8 cellular contexts compared by ENCODE assay signal in the genomic region with DNA sequence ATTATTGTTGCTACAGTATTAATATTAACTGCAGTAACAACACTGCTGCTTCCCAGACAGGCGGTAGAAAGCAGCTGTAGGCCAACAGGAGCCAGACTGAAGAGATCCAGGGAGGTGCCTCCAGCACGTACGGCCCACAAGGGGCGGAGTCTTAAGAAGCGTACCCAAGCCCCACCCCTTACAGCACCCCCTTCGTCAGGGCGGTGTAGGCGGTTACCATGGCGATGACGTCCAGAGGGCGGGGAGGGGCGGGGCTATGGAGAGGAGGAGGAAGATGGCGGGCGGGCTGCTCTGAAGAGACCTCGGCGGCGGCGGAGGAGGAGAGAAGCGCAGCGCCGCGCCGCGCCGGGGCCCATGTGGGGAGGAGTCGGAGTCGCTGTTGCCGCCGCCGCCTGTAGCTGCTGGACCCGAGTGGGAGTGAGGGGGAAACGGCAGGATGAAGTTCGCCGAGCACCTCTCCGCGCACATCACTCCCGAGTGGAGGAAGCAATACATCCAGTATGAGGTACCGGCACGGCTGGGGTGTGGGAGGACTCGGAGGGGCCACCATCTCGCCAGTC. TPM values are rescaled to one million over a fixed set of nuclear protein-coding genes. Genes with fewer than 3 reads are reported as not detected.
DNase-seq lines count a peak whose midpoint lies in the region; ATAC-seq and TF ChIP-seq lines count a peak whose summit lies in the region.

A gene (plus strand): TSS at position 257 of the 560 bp plus-strand sequence. CDS start 180 bp downstream, at position 437.

- H3K4me3 ChIP-seq in PC-9 (peak within 1 kb of the TSS; percentile 73), mucosa of stomach (ENCODE audit: low read length) (peak within 1 kb of the TSS; percentile 66)

- no peaks in the 10 kb centered on the region for H3K9me3 ChIP-seq in PC-9 (ENCODE audit: insufficient read depth, low read depth)
- no peaks in the 10 kb centered on the region for H3K9me3 ChIP-seq in mucosa of stomach (ENCODE audit: control insufficient read depth, low read length)

- peak; percentile 94 for ATAC-seq in GM21619 (IDR thresholded peaks at IDR 0.05; ENCODE audit: unreplicated experiment)

- peak within 1 kb of the TSS; percentile 68 for H3K9ac ChIP-seq in mucosa of stomach (ENCODE audit: low read length)

- POLR2A ChIA-PET in PC-9 (lab: Charles Lee; ENCODE audit: unreplicated experiment): interaction anchor here (0.6 kb wide), 2 partner anchors 12 to 20 kb away, joined by 3 to 15 read pairs; no protein-coding TSS in a partner anchor

- no peak within 1 kb of the TSS for H3K27ac ChIP-seq in PC-9

- no TSS peak for BruUV-seq in PC-9 (replicated peaks; lab: Mats Ljungman, UMichigan)

- peak; percentile 85 for TF ChIP-seq POLR2A in erythroblast (IDR thresholded peaks at IDR 0.05; ENCODE audit: low read length)

- intact Hi-C loops in PC-9 (cut with micrococcal nuclease; ENCODE audit: unreplicated experiment): loop anchor here (5.0 kb wide), 4 partner anchors 100 to 535 kb away; no protein-coding TSS in a partner anchor

- H3K27me3 ChIP-seq in PC-9 (ENCODE audit: insufficient read depth, low read depth) (no peaks in the 10 kb centered on the region), mucosa of stomach (ENCODE audit: control insufficient read depth, insufficient read depth, low read length) (no peaks in the 10 kb centered on the region)

- peaks cover 3% of the 10 kb centered on the region; the same call in 1 of the 2 replicates for H3F3A ChIP-seq in PC-9 (ENCODE audit: insufficient read depth, low read depth)

- H4K20me1 ChIP-seq in PC-9 (ENCODE audit: insufficient read depth): no peaks in the 10 kb centered on the region

- in situ Hi-C loops in KBM-7 (cut with MboI; ENCODE audit: low pct_unique_long_range_greater_than_20kb, low sequenced_read_pairs): no loop called here

- CTCF ChIA-PET in PC-9 (lab: Charles Lee): interaction anchor here (0.6 to 0.7 kb wide), 3 partner anchors 11 to 479 kb away, joined by 4 to 10 read pairs (median 8); no protein-coding TSS in a partner anchor

- peaks cover 6% of the 10 kb centered on the region; the same call in 1 of the 2 replicates for H3K79me2 ChIP-seq in PC-9 (ENCODE audit: low read depth)

- H3K36me3 ChIP-seq in PC-9 (ENCODE audit: low read depth) (no peaks in the 10 kb centered on the region), mucosa of stomach (ENCODE audit: control insufficient read depth, insufficient read depth, low read length) (no peaks in the 10 kb centered on the region)

- TF ChIP-seq CTCF in PC-9 (conservative IDR thresholded peaks at IDR 0.05): no peak

- H3K4me1 ChIP-seq in PC-9 (replicated peaks; ENCODE audit: insufficient read depth): peaks cover 14% of the 10 kb centered on the region
- no peaks in the 10 kb centered on the region for H3K4me1 ChIP-seq in mucosa of stomach (ENCODE audit: control insufficient read depth, insufficient read depth, low read length)

- peak; percentile 94 for DNase-seq in DMS53 treated with DMSO at 0.1 percent for 48 hours (lab: John Stamatoyannopoulos, UW; ENCODE audit: unreplicated experiment)
- peak; percentile 99 for DNase-seq in KBM-7
- peak; percentile 92 to 96 for DNase-seq in PC-9
- DNase-seq in activated T-cell treated with anti-CD3 and anti-CD28 coated beads, Interleukin-2, amount 50 U/mL, for 1 hour: peak; percentile 97
- DNase-seq in erythroblast (lab: John Stamatoyannopoulos, UW): peak; percentile 99
- peak; percentile 97 to 98 for DNase-seq in stimulated activated CD8-positive, alpha-beta memory T cell treated with anti-CD3 and anti-CD28 coated beads, Interleukin-7, amount 100 ng/mL, for 1 hour (ENCODE audit: low read depth in 2 of 2)

- peak within 1 kb of the TSS; percentile 89 for H3K4me2 ChIP-seq in PC-9

- H3K9me2 ChIP-seq in PC-9 (ENCODE audit: insufficient read depth): no peaks in the 10 kb centered on the region

- peak within 1 kb of the TSS; percentile 99 for H2AFZ ChIP-seq in PC-9

RNA-seq across cellular contexts. Expression of the gene that starts here (rescaled TPM):
- 10.4 and 16.8 TPM in 2 replicates for total RNA-seq in PC-9 (2021)
